Comparison of ENCODE assay signal across 10 cellular contexts in genomic region chr10:101444058-101444457, GRCh38.
A peak's percentile ranks its signal among the peaks of the same experiment; 100 is the strongest.
DNase-seq lines count a peak whose midpoint lies in the region; ATAC-seq and TF ChIP-seq lines count a peak whose summit lies in the region.
"Had no signal": no experiment of that assay in that cellular context is flagged by ENCODE, and none has a peak within 500 bp of the region (broad histone marks: within the 10 kb centered on the region; RNA-seq: fewer than 3 reads in every experiment).

No MANE protein-coding gene starts in this region.

- no TSS peak for BruUV-seq in PC-3 (replicated peaks; lab: Mats Ljungman, UMichigan)

- H3K27me3 ChIP-seq in PC-3 (ENCODE audit: low read length), result no peaks in the 10 kb centered on the region
- no peaks in the 10 kb centered on the region for H3K27me3 ChIP-seq in CD4-positive, alpha-beta memory T cell (ENCODE audit: insufficient read depth, low read length)
- H3K27me3 ChIP-seq: gastrocnemius medialis had no signal

- no peak overlapping the region for H3K27ac Mint-ChIP-seq in CD4-positive, alpha-beta memory T cell

- H3K79me2 ChIP-seq in PC-3 (ENCODE audit: low read length), result no peaks in the 10 kb centered on the region

- no peaks in the 10 kb centered on the region for H3K9me2 ChIP-seq in PC-3 (replicated peaks; ENCODE audit: low read length)

- no peak overlapping the region for H3K27ac ChIP-seq in PC-3 (ENCODE audit: low read length)
- H3K27ac ChIP-seq in CD4-positive, alpha-beta memory T cell (ENCODE audit: low read depth, low read length), result no peak overlapping the region
- H3K27ac ChIP-seq: gastrocnemius medialis had no signal

- ATAC-seq in PC-3 (no peak), HG03565 (IDR thresholded peaks at IDR 0.05; ENCODE audit: unreplicated experiment) (no peak), HG02623 (IDR thresholded peaks at IDR 0.05; ENCODE audit: unreplicated experiment) (no peak)
- ATAC-seq: gastrocnemius medialis had no signal

- H3K27me3 Mint-ChIP-seq in CD4-positive, alpha-beta memory T cell, result no peaks in the 10 kb centered on the region

- H4K20me1 ChIP-seq in PC-3 (ENCODE audit: low read length), result no peaks in the 10 kb centered on the region

- H3K4me2 ChIP-seq in PC-3 (ENCODE audit: low read length), result no peak overlapping the region

- no peaks in the 10 kb centered on the region for H3K4me1 ChIP-seq in PC-3 (ENCODE audit: insufficient read depth, low read length)
- H3K4me1 ChIP-seq in CD4-positive, alpha-beta memory T cell (ENCODE audit: insufficient read depth, low read length), result no peaks in the 10 kb centered on the region

- CTCF ChIA-PET in PC-3 (lab: Charles Lee), result interaction anchor here (0.8 to 1.0 kb wide), 6 partner anchors 23 to 230 kb away, joined by 3 to 8 read pairs (median 4); no protein-coding TSS in a partner anchor
- CTCF ChIA-PET in CD4-positive, alpha-beta memory T cell (lab: Charles Lee; ENCODE audit: partially characterized antibody), result interaction anchor here (0.7 to 4.8 kb wide), 13 partner anchors 9 to 233 kb away, joined by 3 to 30 read pairs (median 3); no protein-coding TSS in a partner anchor

- DNase-seq in AG10803 (ENCODE audit: low read depth), result no peak
- peak; percentile 12 for DNase-seq in GM13977 (ENCODE audit: low spot score)
- peak; percentile 28 for DNase-seq in PC-3
- DNase-seq in fibroblast of the conjunctiva (ENCODE audit: low read depth), result peak; percentile 9
- no peak for DNase-seq in retina
- no peak for DNase-seq in CD4-positive, alpha-beta memory T cell
- DNase-seq: activated gamma-delta T cell, gastrocnemius medialis had no signal

- no peak overlapping the region for H2AFZ ChIP-seq in PC-3 (ENCODE audit: low read length)

- in situ Hi-C loops in GM13977 (cut with MboI; ENCODE audit: low pct_unique_long_range_greater_than_20kb, low sequenced_read_pairs, unreplicated experiment), result loop anchor here (25.0 kb wide), 1 partner anchor 157 kb away; no protein-coding TSS in a partner anchor

- H3F3A ChIP-seq in PC-3 (ENCODE audit: low read length, unreplicated experiment), result no peaks in the 10 kb centered on the region

- H3K4me1 Mint-ChIP-seq in CD4-positive, alpha-beta memory T cell, result peaks cover 0 to 5% (median 4%) of the 10 kb centered on the region in 4 donors

- POLR2A ChIA-PET in PC-3 (lab: Charles Lee; ENCODE audit: unreplicated experiment), result interaction anchor here (0.5 to 0.7 kb wide), 3 partner anchors 365 to 1749 kb away, joined by 3 to 5 read pairs (median 3); no protein-coding TSS in a partner anchor
- POLR2A ChIA-PET in CD4-positive, alpha-beta memory T cell (lab: Charles Lee; ENCODE audit: partially characterized antibody), result no interaction called here

- no peak overlapping the region for H3K9ac ChIP-seq in PC-3 (ENCODE audit: low read length)

- H3K36me3 ChIP-seq in PC-3 (ENCODE audit: low read depth, low read length), result no peaks in the 10 kb centered on the region
- H3K36me3 ChIP-seq in CD4-positive, alpha-beta memory T cell (ENCODE audit: insufficient read depth, low read length), result no peaks in the 10 kb centered on the region
- H3K36me3 ChIP-seq: gastrocnemius medialis had no signal

- H3K4me3 ChIP-seq in AG10803 (ENCODE audit: low read length) (no peak overlapping the region), PC-3 (ENCODE audit: low read length) (no peak overlapping the region)
- no peak overlapping the region for H3K4me3 ChIP-seq in CD4-positive, alpha-beta memory T cell (ENCODE audit: low read length in 2 of 2)
- H3K4me3 ChIP-seq: gastrocnemius medialis had no signal

- no peaks in the 10 kb centered on the region for H3K9me3 ChIP-seq in PC-3 (ENCODE audit: low read length)
- H3K9me3 ChIP-seq in CD4-positive, alpha-beta memory T cell (ENCODE audit: control insufficient read depth in 1 of 2, low read length in 2 of 2), result no peaks in the 10 kb centered on the region
- H3K9me3 ChIP-seq: gastrocnemius medialis had no signal

- peak; percentile 30 for TF ChIP-seq CTCF in AG10803 (conservative IDR thresholded peaks at IDR 0.05; ENCODE audit: low read length)
- peak; percentile 36 for TF ChIP-seq CTCF in GM13977 (IDR thresholded peaks at IDR 0.05; ENCODE audit: extremely low read depth, insufficient read depth, missing control alignments)
- TF ChIP-seq CTCF in PC-3 (conservative IDR thresholded peaks at IDR 0.05; ENCODE audit: low read depth, low read length), result peak; percentile 59

- H3K36me3 Mint-ChIP-seq in CD4-positive, alpha-beta memory T cell, result no peaks in the 10 kb centered on the region

- intact Hi-C loops in PC-3 (cut with micrococcal nuclease), result loop anchor here (5.0 kb wide), 1 partner anchor 232 kb away; no protein-coding TSS in a partner anchor
- intact Hi-C loops in CD4-positive, alpha-beta memory T cell (cut with micrococcal nuclease), result no loop called here

- no peaks in the 10 kb centered on the region for H3K9me3 Mint-ChIP-seq in CD4-positive, alpha-beta memory T cell

- no peak overlapping the region for H3K4me3 Mint-ChIP-seq in CD4-positive, alpha-beta memory T cell

Comparison
In these comparisons a context has a peak if more than half of its experiments do, and no peak if none do; other contexts are left out.
1. DNase-seq: peak in GM13977 (single experiment), PC-3 (single experiment) and fibroblast of the conjunctiva (single experiment); none in AG10803 (single experiment), retina (single experiment) and CD4-positive, alpha-beta memory T cell (0 of 5).
2. Peak in every context shown above with its lines, with median percentiles within 50 percentile points of each other: CTCF ChIP-seq.